In the genomic region with DNA sequence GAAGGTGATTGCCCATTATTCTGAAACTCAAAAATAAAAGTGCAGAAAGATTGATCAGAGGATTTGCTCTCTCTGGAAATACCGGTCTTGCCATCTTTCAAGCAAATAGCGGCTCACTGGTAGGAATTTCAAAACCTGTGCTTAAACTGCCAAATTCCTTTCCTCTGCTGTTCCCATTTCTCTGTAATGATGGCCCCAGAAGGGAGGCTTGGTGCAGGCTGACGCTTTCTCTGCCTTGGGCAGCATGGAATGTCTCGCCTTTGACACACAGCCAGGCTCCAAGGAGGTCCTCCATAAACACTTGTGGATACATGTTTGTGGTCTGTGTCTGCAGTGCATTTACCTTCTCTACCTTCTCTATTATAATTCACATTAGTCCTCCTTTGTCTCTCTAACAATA, we compare ENCODE assay signal across 22 cellular contexts.
"Had no signal": no experiment of that assay in that cellular context is flagged by ENCODE, and none has a peak within 500 bp of the region (broad histone marks: within the 10 kb centered on the region; RNA-seq: fewer than 3 reads in every experiment).

No MANE protein-coding gene starts in this region.

- H3K27me3 ChIP-seq: gastroesophageal sphincter, transverse colon had no signal

- H3K4me3 Mint-ChIP-seq: activated CD4-positive, alpha-beta T cell treated with anti-CD3 and anti-CD28 coated beads, Interleukin-2, amount 10 ng/mL, durations not matched to agents 7 days and 5 days; activated naive CD8-positive, alpha-beta T cell; activated T-cell treated with anti-CD3 and anti-CD28 coated beads, Interleukin-2, amount 50 U/mL, for 72 hours; brain; memory B cell; natural killer cell had no signal

- H3K4me3 ChIP-seq: gastroesophageal sphincter, left ventricle myocardium inferior, skin epidermis, transverse colon had no signal

- H3K27me3 Mint-ChIP-seq: activated CD4-positive, alpha-beta T cell treated with anti-CD3 and anti-CD28 coated beads, Interleukin-2, amount 10 ng/mL, durations not matched to agents 7 days and 5 days; activated naive CD8-positive, alpha-beta T cell; memory B cell had no signal

- H3K27ac Mint-ChIP-seq: activated CD4-positive, alpha-beta T cell treated with anti-CD3 and anti-CD28 coated beads, Interleukin-2, amount 10 ng/mL, durations not matched to agents 7 days and 5 days; activated naive CD8-positive, alpha-beta T cell; activated T-cell treated with anti-CD3 and anti-CD28 coated beads, Interleukin-2, amount 50 U/mL, for 72 hours; brain; memory B cell; natural killer cell had no signal

- H3K9me3 Mint-ChIP-seq: activated CD4-positive, alpha-beta T cell treated with anti-CD3 and anti-CD28 coated beads, Interleukin-2, amount 10 ng/mL, durations not matched to agents 7 days and 5 days; activated T-cell treated with anti-CD3 and anti-CD28 coated beads, Interleukin-2, amount 50 U/mL, for 72 hours; brain; memory B cell; natural killer cell had no signal

- H3K36me3 Mint-ChIP-seq: brain, natural killer cell had no signal

- H3K9me3 ChIP-seq: gastroesophageal sphincter, left ventricle myocardium inferior, transverse colon had no signal

- H3K4me1 Mint-ChIP-seq: activated CD4-positive, alpha-beta T cell treated with anti-CD3 and anti-CD28 coated beads, Interleukin-2, amount 10 ng/mL, durations not matched to agents 7 days and 5 days; memory B cell; natural killer cell had no signal

- DNase-seq: activated CD4-positive, alpha-beta T cell treated with anti-CD3 and anti-CD28 coated beads, Interleukin-2, amount 10 ng/mL, durations not matched to agents 7 days and 5 days; activated CD8-positive, alpha-beta memory T cell treated with anti-CD3 and anti-CD28 coated beads, Interleukin-2, amount 50 U/mL, for 48 hours; activated gamma-delta T cell treated with Interleukin-2 at 50 U/mL for 16 hours; activated T-cell treated with anti-CD3 and anti-CD28 coated beads, Interleukin-2, amount 50 U/mL, for 72 hours; amniotic stem cell; cortex of kidney; effector CD8-positive, alpha-beta T cell; left ventricle myocardium inferior; natural killer cell; nucleus accumbens; posterior cingulate gyrus; right cardiac atrium; stimulated activated CD4-positive, alpha-beta T cell treated with anti-CD3 and anti-CD28 coated beads, Interleukin-15, amount 100 ng/mL, for 24 hours; stimulated activated CD4-positive, alpha-beta T cell treated with anti-CD3 and anti-CD28 coated beads, Interleukin-4, amount 100 ng/mL, for 1 hour; stimulated activated naive CD4-positive, alpha-beta T cell; transverse colon had no signal

- H3K27ac ChIP-seq: epithelial cell of prostate, gastroesophageal sphincter, left ventricle myocardium inferior, transverse colon had no signal

- H3K4me1 ChIP-seq: left ventricle myocardium inferior had no signal

- H3K36me3 ChIP-seq: gastroesophageal sphincter, transverse colon had no signal
